20 cellular contexts compared by ENCODE assay signal in the genomic region with DNA sequence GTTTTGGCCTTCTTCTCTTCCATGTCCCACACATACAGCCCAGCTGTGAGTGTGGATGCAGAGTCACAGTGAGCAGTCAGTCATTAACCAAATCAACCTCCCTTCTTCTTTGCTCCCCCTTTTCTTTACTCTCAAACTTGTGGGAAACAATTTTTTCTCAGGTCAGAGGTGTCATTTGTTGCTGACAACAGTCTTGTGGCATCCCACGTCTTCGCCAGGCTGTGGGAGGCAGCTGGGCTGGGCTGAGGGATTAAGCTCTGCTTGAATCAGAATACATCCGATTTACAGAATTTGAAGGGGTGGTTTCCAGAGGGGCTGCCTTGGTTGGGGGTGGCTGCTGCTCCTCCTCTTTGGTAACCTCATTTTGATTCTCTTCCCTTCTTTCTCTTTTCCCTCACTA. TPM values are rescaled to one million over a fixed set of nuclear protein-coding genes. Genes with fewer than 3 reads are reported as not detected.
DNase-seq lines count a peak whose midpoint lies in the region; ATAC-seq, FAIRE-seq and TF ChIP-seq lines count a peak whose summit lies in the region.
"Had no signal": no experiment of that assay in that cellular context is flagged by ENCODE, and none has a peak within 500 bp of the region (broad histone marks: within the 10 kb centered on the region; RNA-seq: fewer than 3 reads in every experiment).

No MANE protein-coding gene starts in this region.

- peak overlapping the region; percentile 25 for H3K4me3 Mint-ChIP-seq in neural progenitor cell

- peaks cover 2% of the 10 kb centered on the region for H3K27me3 Mint-ChIP-seq in neural progenitor cell (ENCODE audit: insufficient read depth, low read depth)

- WGBS in A549 (ENCODE audit: missing lambda C conversion rate): 9% methylated on average over 3 of the region's 3 CpGs
- WGBS in aorta, 2 donors: 86% methylated on average over 3 of the region's 3 CpGs

- intact Hi-C loops in aorta (cut with DNase I): no loop called here

- FAIRE-seq in A549 (lab: Jason Lieb, UNC) (no peak), RCC 7860 (lab: Jason Lieb, UNC) (peak; percentile 62)
- FAIRE-seq: GM12878, GM18507 had no signal

- H3K4me1 ChIP-seq in A549: peaks cover 41% of the 10 kb centered on the region
- peaks cover 22% of the 10 kb centered on the region for H3K4me1 ChIP-seq in neural progenitor cell
- H3K4me1 ChIP-seq in HAP-1: no peaks in the 10 kb centered on the region
- H3K4me1 ChIP-seq in aorta (ENCODE audit: control insufficient read depth in 1 of 2, insufficient read depth in 2 of 2, low read length in 2 of 2): no peaks in the 10 kb centered on the region
- H3K4me1 ChIP-seq: Caco-2 had no signal

- TF ChIP-seq EP300 in A549 (IDR thresholded peaks at IDR 0.05): no peak

- no peaks in the 10 kb centered on the region for H3K27me3 ChIP-seq in neural progenitor cell
- no peaks in the 10 kb centered on the region; the same call in 1 of the 2 replicates for H3K27me3 ChIP-seq in HAP-1 (ENCODE audit: low read depth)
- no peaks in the 10 kb centered on the region for H3K27me3 ChIP-seq in aorta (ENCODE audit: control insufficient read depth in 1 of 2, insufficient read depth in 2 of 2, low read length in 1 of 2)

- ATAC-seq in A549 (no peak), aorta (ENCODE audit: low FRiP score) (no peak)
- ATAC-seq: GM12878, Panc1, SK-N-SH treated with all-trans-retinoic acid at 6 μM for 48 hours had no signal

- TF ChIP-seq CTCF in A549 (IDR thresholded peaks at IDR 0.05) (no peak), neural progenitor cell (IDR thresholded peaks at IDR 0.05) (no peak)

- TF ChIP-seq POLR2A in A549 (IDR thresholded peaks at IDR 0.05; ENCODE audit: low read length): no peak

- H3K4me2 ChIP-seq in A549 (peak overlapping the region; percentile 51; the same call in 2 of the 3 replicates), neural progenitor cell (peak overlapping the region; percentile 50)

- CTCF ChIA-PET in A549 (lab: Yijun Ruan, JAX): interaction anchor here (1.0 kb wide), 2 partner anchors 35 to 136 kb away, joined by 3 to 4 read pairs; no protein-coding TSS in a partner anchor

- H3K9me3 Mint-ChIP-seq in neural progenitor cell: no peaks in the 10 kb centered on the region

- peak overlapping the region; percentile 58 for H3K27ac Mint-ChIP-seq in neural progenitor cell

- H3K4me1 Mint-ChIP-seq in neural progenitor cell: peaks cover 17% of the 10 kb centered on the region

- H3K9ac ChIP-seq in neural progenitor cell: no peak overlapping the region

- no peaks in the 10 kb centered on the region for H4K20me1 ChIP-seq in neural progenitor cell (ENCODE audit: low read depth)

- H3K9me3 ChIP-seq in A549 (no peaks in the 10 kb centered on the region), neural progenitor cell (ENCODE audit: low read depth) (no peaks in the 10 kb centered on the region), HAP-1 (no peaks in the 10 kb centered on the region), aorta (ENCODE audit: control insufficient read depth, low read length) (no peaks in the 10 kb centered on the region)
- H3K9me3 ChIP-seq: Caco-2 had no signal

- peaks cover 14% of the 10 kb centered on the region for H3F3A ChIP-seq in neural progenitor cell (ENCODE audit: low read depth)

- DNase-seq in A549 (ENCODE audit: low read depth in 1 of 2, low spot score in 1 of 2) (peak in 1 of 2 experiments; percentile 34), RCC 7860 (ENCODE audit: low spot score) (peak; percentile 14), iPS-NIHi7 (ENCODE audit: extremely low spot score) (peak; percentile 20), neural progenitor cell (ENCODE audit: low spot score) (peak; percentile 66), HAP-1 (ENCODE audit: low spot score in 2 of 2) (no peak), Ammon's horn (ENCODE audit: low spot score) (no peak), aorta (no peak), NCI-H187 (lab: John Stamatoyannopoulos, UW) (no peak)
- DNase-seq: Caco-2, KBM-7, NCI-H1092, NCI-H1694, NCI-H446, SHP77 had no signal

- H3K36me3 ChIP-seq in neural progenitor cell: no peaks in the 10 kb centered on the region
- no peaks in the 10 kb centered on the region for H3K36me3 ChIP-seq in HAP-1 (replicated peaks)
- H3K36me3 ChIP-seq in aorta (ENCODE audit: control insufficient read depth in 1 of 2, insufficient read depth in 2 of 2, low read length in 1 of 2): no peaks in the 10 kb centered on the region

- no peak for TF ChIP-seq RAD21 in A549 (conservative IDR thresholded peaks at IDR 0.05 in 1 of 2, IDR thresholded peaks at IDR 0.05 in 1 of 2)

- POLR2A ChIA-PET in A549 (lab: Yijun Ruan, JAX): no interaction called here

- no peaks in the 10 kb centered on the region for H3K36me3 Mint-ChIP-seq in neural progenitor cell

- H2AFZ ChIP-seq in neural progenitor cell (replicated peaks): no peak overlapping the region

- in situ Hi-C loops in HAP-1 (cut with MboI; ENCODE audit: low sequenced_read_pairs): no loop called here

- H3K27ac ChIP-seq in A549 (peak overlapping the region; percentile 47 to 64; a peak in 5 of 6 replicates), neural progenitor cell (peak overlapping the region; percentile 54), aorta (ENCODE audit: low read depth in 1 of 2, low read length in 2 of 2) (no peak overlapping the region)
- H3K27ac ChIP-seq: 22Rv1 had no signal

- H3K79me2 ChIP-seq in neural progenitor cell (ENCODE audit: low read depth): no peaks in the 10 kb centered on the region

- H3K4me3 ChIP-seq in A549 (no peak overlapping the region), neural progenitor cell (no peak overlapping the region), HAP-1 (no peak overlapping the region), aorta (ENCODE audit: low read length in 2 of 2) (no peak overlapping the region)
- H3K4me3 ChIP-seq: GM12878 had no signal

TF ChIP-seq in A549, 52 proteins besides CTCF, POLR2A, EP300 and RAD21:
- TF ChIP-seq FOSL2 (IDR thresholded peaks at IDR 0.05) (no peak), FOSL2 (CRISPR knock-in tag; IDR thresholded peaks at IDR 0.05) (no peak), SMC3 (IDR thresholded peaks at IDR 0.05) (no peak), GATA3 (IDR thresholded peaks at IDR 0.05; ENCODE audit: borderline replicate concordance) (no peak; the same call in 1 of the 2 replicates), SREBF2 (IDR thresholded peaks at IDR 0.05) (no peak)
- TF ChIP-seq, protein P1, sequence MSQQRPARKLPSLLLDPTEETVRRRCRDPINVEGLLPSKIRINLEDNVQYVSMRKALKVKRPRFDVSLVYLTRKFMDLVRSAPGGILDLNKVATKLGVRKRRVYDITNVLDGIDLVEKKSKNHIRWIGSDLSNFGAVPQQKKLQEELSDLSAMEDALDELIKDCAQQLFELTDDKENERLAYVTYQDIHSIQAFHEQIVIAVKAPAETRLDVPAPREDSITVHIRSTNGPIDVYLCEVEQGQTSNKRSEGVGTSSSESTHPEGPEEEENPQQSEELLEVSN (IDR thresholded peaks at IDR 0.05; ENCODE audit: borderline replicate concordance, low read depth): no peak
TF ChIP-seq in A549: peak in this region for 0.

RNA-seq across cellular contexts. Expression of a gene that starts 40.5 kb away (rescaled TPM):
- 0.17 TPM in 2 replicates for polyA plus RNA-seq in A549 (2011; rRNA removed)
- 0.04 and 0.05 TPM in 2 replicates for polyA plus RNA-seq in A549 (2012; cell fraction: cytosol; rRNA removed)
- 0.07 TPM in 1 of 2 replicates, not detected in the other for polyA plus RNA-seq in A549 (2012; cell fraction: nucleus; rRNA removed)
- polyA plus RNA-seq in A549 (2017; fragmentation: RNase III; extraction: RNeasy Plus Mini Kit Qiagen cat#74134 plus additional on column Dnase treatment): 0.09 to 0.13 TPM in 2 of 3 replicates, not detected in the other
- not detected in 2 replicates for polyA minus RNA-seq in A549 (2011; rRNA and poly(A)+ RNA removed)
- not detected in 2 replicates for total RNA-seq in neural progenitor cell (ENCODE audit: low replicate concordance)
- not detected for total RNA-seq in aorta
- polyA plus RNA-seq in aorta: 1 to 10 TPM; 1.1 to 3.1 TPM
- total RNA-seq: GM12878, M059J had no signal
- polyA plus RNA-seq: GM12878 had no signal

Comparison
In these comparisons a context has a peak if more than half of its experiments do, and no peak if none do; other contexts are left out.
1. DNase-seq: peak in RCC 7860 (single experiment), iPS-NIHi7 (single experiment) and neural progenitor cell (single experiment); none in HAP-1 (0 of 2), Ammon's horn (single experiment), aorta (0 of 2) and NCI-H187 (0 of 2).
2. H3K27ac ChIP-seq: peak in A549 (2 of 2) and neural progenitor cell (single experiment); none in aorta (0 of 2).